1 cellular context compared by ENCODE assay signal in genomic region chr2:145546091-145546490, GRCh38.
TF ChIP-seq lines count a peak whose summit lies in the region.

No MANE protein-coding gene starts in this region.

TF ChIP-seq in H1, 55 proteins besides CTCF, POLR2A, EP300 and RAD21 (continued from another document):
- no peak for TF ChIP-seq CHD7 (IDR thresholded peaks at IDR 0.05; ENCODE audit: insufficient replicate concordance, low read length)
- no peak for TF ChIP-seq ATF2 (IDR thresholded peaks at IDR 0.05; ENCODE audit: low read length)
- TF ChIP-seq KDM1A (IDR thresholded peaks at IDR 0.05; ENCODE audit: borderline replicate concordance, low read length) = no peak
- no peak for TF ChIP-seq NRF1 (IDR thresholded peaks at IDR 0.05; ENCODE audit: low read depth, low read length)
- TF ChIP-seq RNF2 (IDR thresholded peaks at IDR 0.05; ENCODE audit: borderline replicate concordance, low read depth, low read length, missing control alignments, poor library complexity, severe bottlenecking) = no peak
- no peak for TF ChIP-seq E2F6 (IDR thresholded peaks at IDR 0.05)
- no peak for TF ChIP-seq SRF (IDR thresholded peaks at IDR 0.05; ENCODE audit: low read depth, low read length)
- TF ChIP-seq YY1 (IDR thresholded peaks at IDR 0.05; ENCODE audit: low read depth, low read length) = no peak
